In genomic region chr7:44881610-44882009, GRCh38 we compare ENCODE assay signal across 8 cellular contexts. TPM values are rescaled to one million over a fixed set of nuclear protein-coding genes. Genes with fewer than 3 reads are reported as not detected.
A peak's percentile ranks its signal among the peaks of the same experiment; 100 is the strongest.
DNase-seq lines count a peak whose midpoint lies in the region; ATAC-seq and TF ChIP-seq lines count a peak whose summit lies in the region.

No MANE protein-coding gene starts in this region.

- H3K4me3 Mint-ChIP-seq in activated T-helper 1 cell treated with anti-CD3 and anti-CD28 coated beads, Interleukin-12 subunit alpha, Interleukin-12 subunit beta, Interleukin-2, Interleukin-4 antibody, amounts not matched to agents 30 ng/mL and 10 ng/mL and 1 ng/mL, durations not matched to agents 14 hours and 24 hours and 36 hours: peak overlapping the region; percentile 98

- TF ChIP-seq POLR2A in body of pancreas (IDR thresholded peaks at IDR 0.05): no peak

- peak; percentile 64 to 72 for DNase-seq in AML-193 (lab: John Stamatoyannopoulos, UW)
- peak in 1 of 2 experiments; percentile 18 for DNase-seq in HL-60 (ENCODE audit: low read depth in 1 of 2, low spot score in 1 of 2)
- DNase-seq in activated T-helper 1 cell treated with anti-CD3 and anti-CD28 coated beads, Interleukin-12 subunit alpha, Interleukin-12 subunit beta, Interleukin-2, Interleukin-4 antibody, amounts not matched to agents 30 ng/mL and 10 ng/mL and 1 ng/mL, durations not matched to agents 14 hours and 24 hours and 36 hours (ENCODE audit: low spot score): no peak
- DNase-seq in left kidney (ENCODE audit: low read depth, low spot score): peak; percentile 24
- DNase-seq in stimulated activated naive CD4-positive, alpha-beta T cell (lab: John Stamatoyannopoulos, UW): no peak
- no peak for DNase-seq in body of pancreas

- no peaks in the 10 kb centered on the region for H3K9me3 ChIP-seq in body of pancreas

- H3K4me1 Mint-ChIP-seq in activated T-helper 1 cell treated with anti-CD3 and anti-CD28 coated beads, Interleukin-12 subunit alpha, Interleukin-12 subunit beta, Interleukin-2, Interleukin-4 antibody, amounts not matched to agents 30 ng/mL and 10 ng/mL and 1 ng/mL, durations not matched to agents 14 hours and 24 hours and 36 hours (ENCODE audit: low read depth): peaks cover 65% of the 10 kb centered on the region

- H3K4me3 ChIP-seq in HL-60 (replicated peaks; ENCODE audit: insufficient read depth, low read length): peak overlapping the region; percentile 77
- H3K4me3 ChIP-seq in body of pancreas: no peak overlapping the region

- H3K27me3 ChIP-seq in HL-60 (ENCODE audit: insufficient read depth, poor library complexity, severe bottlenecking) (no peaks in the 10 kb centered on the region), body of pancreas (no peaks in the 10 kb centered on the region)

- no peaks in the 10 kb centered on the region for H3K36me3 ChIP-seq in body of pancreas (replicated peaks in 1 of 2; ENCODE audit: insufficient read depth in 1 of 2, low read depth in 2 of 2)

- H3K27me3 Mint-ChIP-seq in activated T-helper 1 cell treated with anti-CD3 and anti-CD28 coated beads, Interleukin-12 subunit alpha, Interleukin-12 subunit beta, Interleukin-2, Interleukin-4 antibody, amounts not matched to agents 30 ng/mL and 10 ng/mL and 1 ng/mL, durations not matched to agents 14 hours and 24 hours and 36 hours (ENCODE audit: insufficient read depth): no peaks in the 10 kb centered on the region

- H3K27ac Mint-ChIP-seq in activated T-helper 1 cell treated with anti-CD3 and anti-CD28 coated beads, Interleukin-12 subunit alpha, Interleukin-12 subunit beta, Interleukin-2, Interleukin-4 antibody, amounts not matched to agents 30 ng/mL and 10 ng/mL and 1 ng/mL, durations not matched to agents 14 hours and 24 hours and 36 hours: peak overlapping the region; percentile 11

- intact Hi-C loops in activated T-helper 1 cell treated with anti-CD3 and anti-CD28 coated beads, Interleukin-12 subunit alpha, Interleukin-12 subunit beta, Interleukin-2, Interleukin-4 antibody, amounts not matched to agents 30 ng/mL and 10 ng/mL and 1 ng/mL, durations not matched to agents 14 hours and 24 hours and 36 hours (cut with micrococcal nuclease): loop anchor here (1.0 to 2.0 kb wide), 2 partner anchors 15 to 24 kb away; no protein-coding TSS in a partner anchor
- intact Hi-C loops in body of pancreas (cut with DNase I): no loop called here

- peak overlapping the region; percentile 26 for H3K27ac ChIP-seq in HL-60 (replicated peaks)
- H3K27ac ChIP-seq in body of pancreas: no peak overlapping the region

- H3K36me3 Mint-ChIP-seq in activated T-helper 1 cell treated with anti-CD3 and anti-CD28 coated beads, Interleukin-12 subunit alpha, Interleukin-12 subunit beta, Interleukin-2, Interleukin-4 antibody, amounts not matched to agents 30 ng/mL and 10 ng/mL and 1 ng/mL, durations not matched to agents 14 hours and 24 hours and 36 hours (ENCODE audit: low read depth): peaks cover 43% of the 10 kb centered on the region

- ATAC-seq in body of pancreas (no peak), GM21737 (IDR thresholded peaks at IDR 0.05; ENCODE audit: unreplicated experiment) (no peak), HG03571 (IDR thresholded peaks at IDR 0.05; ENCODE audit: unreplicated experiment) (no peak)

- H3K9me3 Mint-ChIP-seq in activated T-helper 1 cell treated with anti-CD3 and anti-CD28 coated beads, Interleukin-12 subunit alpha, Interleukin-12 subunit beta, Interleukin-2, Interleukin-4 antibody, amounts not matched to agents 30 ng/mL and 10 ng/mL and 1 ng/mL, durations not matched to agents 14 hours and 24 hours and 36 hours: no peaks in the 10 kb centered on the region

- H3K4me1 ChIP-seq in body of pancreas: peaks cover 59% of the 10 kb centered on the region

- TF ChIP-seq CTCF in HL-60 (IDR thresholded peaks at IDR 0.05; ENCODE audit: insufficient read depth, low read length) (no peak), body of pancreas (IDR thresholded peaks at IDR 0.05) (no peak)

RNA-seq across cellular contexts. Expression of gene PURB, which starts 3.7 kb away (rescaled TPM):
- total RNA-seq in activated T-helper 1 cell treated with anti-CD3 and anti-CD28 coated beads, Interleukin-12 subunit alpha, Interleukin-12 subunit beta, Interleukin-2, Interleukin-4 antibody, amounts not matched to agents 30 ng/mL and 10 ng/mL and 1 ng/mL, durations not matched to agents 14 hours and 24 hours and 36 hours: 42.1 and 42.6 TPM in 2 replicates
- total RNA-seq in body of pancreas: 10 to 100 TPM; 10.5 to 10.9 TPM

RNA-seq across cellular contexts. Expression of gene H2AZ2, which starts 33.7 kb away (rescaled TPM):
- 187 and 190 TPM in 2 replicates for total RNA-seq in activated T-helper 1 cell treated with anti-CD3 and anti-CD28 coated beads, Interleukin-12 subunit alpha, Interleukin-12 subunit beta, Interleukin-2, Interleukin-4 antibody, amounts not matched to agents 30 ng/mL and 10 ng/mL and 1 ng/mL, durations not matched to agents 14 hours and 24 hours and 36 hours
- 10 to 100 TPM; 46.5 to 59.9 TPM for total RNA-seq in body of pancreas

Comparison
In these comparisons a context has a peak if more than half of its experiments do, and no peak if none do; other contexts are left out.
1. DNase-seq: peak in AML-193 (2 of 2) and left kidney (single experiment); none in activated T-helper 1 cell treated with anti-CD3 and anti-CD28 coated beads, Interleukin-12 subunit alpha, Interleukin-12 subunit beta, Interleukin-2, Interleukin-4 antibody, amounts not matched to agents 30 ng/mL and 10 ng/mL and 1 ng/mL, durations not matched to agents 14 hours and 24 hours and 36 hours (single experiment), stimulated activated naive CD4-positive, alpha-beta T cell (0 of 6) and body of pancreas (0 of 4).